Comparison of ENCODE assay signal across 9 cellular contexts in the genomic region with DNA sequence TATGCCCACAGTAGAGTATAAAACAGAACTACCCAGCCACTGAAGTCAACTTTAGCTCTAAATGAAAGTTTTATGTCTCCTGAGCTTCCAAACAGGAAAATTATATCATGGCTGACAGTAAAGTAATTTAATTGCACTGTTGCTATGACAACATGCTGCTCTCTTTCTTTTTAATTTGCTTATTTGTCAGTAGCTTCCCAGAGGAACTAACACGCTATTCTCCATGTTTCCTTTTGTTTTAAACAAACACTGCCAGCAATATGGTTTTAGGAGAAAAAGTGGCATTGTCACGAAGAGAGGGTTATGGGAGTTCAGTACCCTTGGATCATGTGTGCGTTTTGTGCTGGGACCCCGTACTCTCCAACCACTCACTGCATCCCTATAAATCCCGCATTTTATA. TPM values are rescaled to one million over a fixed set of nuclear protein-coding genes. Genes with fewer than 3 reads are reported as not detected.
A peak's percentile ranks its signal among the peaks of the same experiment; 100 is the strongest.
DNase-seq lines count a peak whose midpoint lies in the region; ATAC-seq and TF ChIP-seq lines count a peak whose summit lies in the region.
"Had no signal": no experiment of that assay in that cellular context is flagged by ENCODE, and none has a peak within 500 bp of the region (broad histone marks: within the 10 kb centered on the region; RNA-seq: fewer than 3 reads in every experiment).

No MANE protein-coding gene starts in this region.

- H3K9me3 ChIP-seq in SK-N-MC (ENCODE audit: low read depth, low read length) (no peaks in the 10 kb centered on the region), fibroblast of lung (ENCODE audit: control insufficient read depth, insufficient read depth, low read depth, low read length) (no peaks in the 10 kb centered on the region), psoas muscle (no peaks in the 10 kb centered on the region)

- peaks cover 14% of the 10 kb centered on the region for H3K36me3 ChIP-seq in SK-N-MC (ENCODE audit: insufficient read depth, low read length)
- no peaks in the 10 kb centered on the region for H3K36me3 ChIP-seq in fibroblast of lung (ENCODE audit: control insufficient read depth, insufficient read depth, low read length)
- H3K36me3 ChIP-seq in psoas muscle (ENCODE audit: insufficient read depth in 1 of 2, low read depth in 1 of 2): peaks cover 2 to 20% of the 10 kb centered on the region in 2 donors

- WGBS in psoas muscle, 3 donors: 23 to 27% (median 24%) methylated on average over 5 of the region's 5 CpGs

- TF ChIP-seq CTCF in fibroblast of lung (conservative IDR thresholded peaks at IDR 0.05 in 1 of 2, IDR thresholded peaks at IDR 0.05 in 1 of 2; ENCODE audit: low read depth in 1 of 2, low read length in 2 of 2): no peak
- TF ChIP-seq CTCF in psoas muscle (IDR thresholded peaks at IDR 0.05): no peak

- no peak overlapping the region for H3K27ac ChIP-seq in SK-N-MC
- peak overlapping the region; percentile 86 for H3K27ac ChIP-seq in fibroblast of lung (ENCODE audit: insufficient read depth, low read length)
- H3K27ac ChIP-seq in psoas muscle: peak overlapping the region; percentile 96

- H3K4me1 ChIP-seq in fibroblast of lung (ENCODE audit: control insufficient read depth, extremely low read depth, insufficient read depth, low read length) (peaks cover 8% of the 10 kb centered on the region), psoas muscle (peaks cover 30% of the 10 kb centered on the region)

- H3K4me3 ChIP-seq in GM08714 (ENCODE audit: low read length) (peak overlapping the region; percentile 89), SK-N-MC (peak overlapping the region; percentile 96), fibroblast of lung (replicated peaks in 1 of 4; ENCODE audit: control extremely low read depth in 1 of 4, insufficient read depth in 1 of 4, low read depth in 3 of 4, low read length in 4 of 4) (peak overlapping the region; percentile 0 to 91 (median 84)), psoas muscle (peak overlapping the region; percentile 82)

- H3K9ac ChIP-seq in SK-N-MC (ENCODE audit: insufficient read length) (peak overlapping the region; percentile 23), fibroblast of lung (ENCODE audit: insufficient read depth, low read length) (no peak overlapping the region)

- peak overlapping the region; percentile 33 for H3K4me2 ChIP-seq in fibroblast of lung (ENCODE audit: extremely low read depth, insufficient read depth, low read length)

- in situ Hi-C loops in ACHN (cut with HindIII; ENCODE audit: low pct_ligation_motif_present, low pct_unique_long_range_greater_than_20kb, low sequenced_read_pairs): no loop called here

- intact Hi-C loops in psoas muscle (cut with DNase I): loop anchor here (5.0 to 10.0 kb wide), 4 partner anchors 202 to 373 kb away; no protein-coding TSS in a partner anchor

- H3K27me3 ChIP-seq in fibroblast of lung (ENCODE audit: control insufficient read depth, insufficient read depth, low read length): no peaks in the 10 kb centered on the region
- H3K27me3 ChIP-seq in psoas muscle (ENCODE audit: insufficient read depth in 3 of 3, low read length in 2 of 3): no peaks in the 10 kb centered on the region

- H3K79me2 ChIP-seq in fibroblast of lung (ENCODE audit: control insufficient read depth, insufficient read depth, low read length): no peaks in the 10 kb centered on the region

- ATAC-seq in psoas muscle (no peak), HG02973 (IDR thresholded peaks at IDR 0.05; ENCODE audit: unreplicated experiment) (no peak)

- DNase-seq in SK-N-MC (ENCODE audit: low read depth, low spot score) (no peak), fibroblast of lung (ENCODE audit: low read depth in 2 of 2) (peak in 1 of 2 donors; percentile 28), psoas muscle (no peak), SKM-1 treated with dmso at 0.1 percent for 144 hours (lab: John Stamatoyannopoulos, UW; ENCODE audit: unreplicated experiment) (no peak), ACHN (no peak), retina (no peak)
- DNase-seq: NCI-H524 treated with DMSO at 0.1 percent for 48 hours had no signal

- H4K20me1 ChIP-seq in fibroblast of lung (ENCODE audit: control insufficient read depth, extremely low read depth, insufficient read depth, low read length): no peaks in the 10 kb centered on the region

- no peak overlapping the region for H2AFZ ChIP-seq in fibroblast of lung (ENCODE audit: low read length)

RNA-seq across cellular contexts. Expression of a gene that starts 1.9 kb away (rescaled TPM):
- 27.5 and 27.9 TPM in 2 replicates for total RNA-seq in fibroblast of lung
- polyA plus RNA-seq in fibroblast of lung: 22.5 and 33.3 TPM in 2 replicates
- polyA plus RNA-seq in fibroblast of lung (2012): 14.4 and 26.1 TPM in 2 replicates
- polyA minus RNA-seq in fibroblast of lung (ENCODE audit: low replicate concordance): 118 and 136 TPM in 2 replicates
- total RNA-seq in psoas muscle: 100 to 1,000 TPM in 2 of 4 donors, 10 to 100 TPM in 2; 73.6 to 123 (median 101) TPM
- 10 to 100 TPM; 10.1 to 47.3 (median 25.6) TPM for polyA plus RNA-seq in psoas muscle
